In genomic region chr6:31927868-31928671, GRCh38 we compare ENCODE assay signal across 14 cellular contexts. TPM values are rescaled to one million over a fixed set of nuclear protein-coding genes. Genes with fewer than 3 reads are reported as not detected.
DNase-seq lines count a peak whose midpoint lies in the region; ATAC-seq and TF ChIP-seq lines count a peak whose summit lies in the region.
"Had no signal": no experiment of that assay in that cellular context is flagged by ENCODE, and none has a peak within 500 bp of the region (broad histone marks: within the 10 kb centered on the region; RNA-seq: fewer than 3 reads in every experiment).

No MANE protein-coding gene starts in this region.

- H3K4me3 Mint-ChIP-seq in GM23338: no peak overlapping the region
- no peak overlapping the region for H3K4me3 Mint-ChIP-seq in natural killer cell
- H3K4me3 Mint-ChIP-seq: endodermal cell; stimulated activated effector memory CD8-positive, alpha-beta T cell treated with anti-CD3 and anti-CD28 coated beads, Interleukin-12 subunit alpha, Interleukin-12 subunit beta, amount 100 ng/mL, for 72 hours had no signal

- TF ChIP-seq CTCF in GM23338 (conservative IDR thresholded peaks at IDR 0.05; ENCODE audit: low read depth in 2 of 2) (no peak), esophagus squamous epithelium (IDR thresholded peaks at IDR 0.05) (no peak), parathyroid adenoma (IDR thresholded peaks at IDR 0.05) (no peak), natural killer cell (IDR thresholded peaks at IDR 0.05) (no peak)

- H3K4me3 ChIP-seq in GM23338 (no peak overlapping the region), esophagus squamous epithelium (peak overlapping the region in 3 of 4 donors; percentile 3 to 49 (median 27)), parathyroid adenoma (ENCODE audit: low read depth, low read length) (no peak overlapping the region)
- H3K4me3 ChIP-seq: pancreas had no signal

- 0 out of 2 replicates have a peak overlapping the region, but pooled peaks have one; percentile 23 for H2AFZ ChIP-seq in GM23338
- peak overlapping the region; percentile 50 for H2AFZ ChIP-seq in parathyroid adenoma

- no peaks in the 10 kb centered on the region for H3K79me2 ChIP-seq in GM23338 (replicated peaks; ENCODE audit: insufficient read depth)
- H3K79me2 ChIP-seq in parathyroid adenoma: no peaks in the 10 kb centered on the region

- DNase-seq in GM23338 (ENCODE audit: low spot score): no peak
- no peak for DNase-seq in esophagus squamous epithelium (lab: John Stamatoyannopoulos, UW)
- DNase-seq in SW 1271 (lab: John Stamatoyannopoulos, UW): no peak
- no peak for DNase-seq in natural killer cell
- DNase-seq: activated naive CD4-positive, alpha-beta T cell treated with Interleukin-2 at 50 U/mL for 16 hours; DMS 273 treated with DMSO at 0.1 percent for 48 hours; endodermal cell; pancreas; stimulated activated CD4-positive, alpha-beta T cell treated with anti-CD3 and anti-CD28 coated beads, Interleukin-2, amount 100 ng/mL, for 48 hours; WERI-Rb-1 had no signal

- H3K4me1 Mint-ChIP-seq in GM23338: peaks cover 3% of the 10 kb centered on the region; the same call in 1 of the 3 replicates
- H3K4me1 Mint-ChIP-seq in natural killer cell: no peaks in the 10 kb centered on the region
- H3K4me1 Mint-ChIP-seq: endodermal cell; stimulated activated effector memory CD8-positive, alpha-beta T cell treated with anti-CD3 and anti-CD28 coated beads, Interleukin-12 subunit alpha, Interleukin-12 subunit beta, amount 100 ng/mL, for 72 hours had no signal

- WGBS in esophagus squamous epithelium, 2 donors: 68 to 85% methylated on average over 7 to 10 of the region's 11 CpGs

- no peak for TF ChIP-seq POLR2A in esophagus squamous epithelium (IDR thresholded peaks at IDR 0.05)

- H3K9me2 ChIP-seq in GM23338 (ENCODE audit: insufficient read depth): peaks cover 4% of the 10 kb centered on the region; the same call in 1 of the 2 replicates

- H3K27ac Mint-ChIP-seq in GM23338 (no peak overlapping the region), natural killer cell (no peak overlapping the region)
- H3K27ac Mint-ChIP-seq: endodermal cell; stimulated activated effector memory CD8-positive, alpha-beta T cell treated with anti-CD3 and anti-CD28 coated beads, Interleukin-12 subunit alpha, Interleukin-12 subunit beta, amount 100 ng/mL, for 72 hours had no signal

- H3K9me3 ChIP-seq in esophagus squamous epithelium (no peaks in the 10 kb centered on the region), parathyroid adenoma (ENCODE audit: control insufficient read depth, low read length) (no peaks in the 10 kb centered on the region)
- H3K9me3 ChIP-seq: pancreas had no signal

- H3K27me3 ChIP-seq in GM23338 (ENCODE audit: insufficient read depth) (no peaks in the 10 kb centered on the region), esophagus squamous epithelium (peaks cover 0 to 14% (median 0%) of the 10 kb centered on the region in 4 donors), parathyroid adenoma (ENCODE audit: control insufficient read depth, insufficient read depth, low read length) (no peaks in the 10 kb centered on the region)
- H3K27me3 ChIP-seq: pancreas had no signal

- no peaks in the 10 kb centered on the region for H4K20me1 ChIP-seq in GM23338 (replicated peaks; ENCODE audit: insufficient read depth)

- no peak overlapping the region for H3K27ac ChIP-seq in GM23338 (ENCODE audit: low read depth)
- H3K27ac ChIP-seq in esophagus squamous epithelium: peak overlapping the region in 1 of 4 donors; percentile 1
- H3K27ac ChIP-seq in parathyroid adenoma: no peak overlapping the region
- H3K27ac ChIP-seq: pancreas, WERI-Rb-1 had no signal

- no peaks in the 10 kb centered on the region for H3F3A ChIP-seq in GM23338 (replicated peaks; ENCODE audit: low read depth)

- no peak overlapping the region for H3K4me2 ChIP-seq in GM23338
- no peak overlapping the region for H3K4me2 ChIP-seq in parathyroid adenoma (ENCODE audit: low read length)

- no peaks in the 10 kb centered on the region for H3K36me3 Mint-ChIP-seq in GM23338 (ENCODE audit: low read depth)
- no peaks in the 10 kb centered on the region for H3K36me3 Mint-ChIP-seq in natural killer cell
- H3K36me3 Mint-ChIP-seq: stimulated activated effector memory CD8-positive, alpha-beta T cell treated with anti-CD3 and anti-CD28 coated beads, Interleukin-12 subunit alpha, Interleukin-12 subunit beta, amount 100 ng/mL, for 72 hours had no signal

- peaks cover 5% of the 10 kb centered on the region; the same call in 2 of the 3 replicates for H3K9me3 Mint-ChIP-seq in GM23338
- H3K9me3 Mint-ChIP-seq in natural killer cell: no peaks in the 10 kb centered on the region
- H3K9me3 Mint-ChIP-seq: stimulated activated effector memory CD8-positive, alpha-beta T cell treated with anti-CD3 and anti-CD28 coated beads, Interleukin-12 subunit alpha, Interleukin-12 subunit beta, amount 100 ng/mL, for 72 hours had no signal

- H3K4me1 ChIP-seq in GM23338 (ENCODE audit: insufficient read depth) (no peaks in the 10 kb centered on the region), esophagus squamous epithelium (no peaks in the 10 kb centered on the region), parathyroid adenoma (no peaks in the 10 kb centered on the region)
- H3K4me1 ChIP-seq: pancreas had no signal

- intact Hi-C loops in esophagus squamous epithelium (cut with DNase I): no loop called here
- intact Hi-C loops in natural killer cell (cut with micrococcal nuclease): no loop called here

- H3K36me3 ChIP-seq in GM23338 (ENCODE audit: insufficient read depth): no peaks in the 10 kb centered on the region
- no peaks in the 10 kb centered on the region for H3K36me3 ChIP-seq in esophagus squamous epithelium
- H3K36me3 ChIP-seq in parathyroid adenoma (ENCODE audit: control insufficient read depth, insufficient read depth, low read length): no peaks in the 10 kb centered on the region
- H3K36me3 ChIP-seq: pancreas, WERI-Rb-1 had no signal

- peaks cover 8% of the 10 kb centered on the region for H3K27me3 Mint-ChIP-seq in GM23338 (ENCODE audit: insufficient read depth, low read depth, poor library complexity)
- H3K27me3 Mint-ChIP-seq in natural killer cell (ENCODE audit: low read depth in 2 of 2): peaks cover 4 to 9% of the 10 kb centered on the region in 2 donors

- no peak overlapping the region for H3K9ac ChIP-seq in parathyroid adenoma

- ATAC-seq in GM23338 (no peak), HG02938 (IDR thresholded peaks at IDR 0.05; ENCODE audit: unreplicated experiment) (no peak), natural killer cell (no peak)
- ATAC-seq: stimulated activated effector memory CD8-positive, alpha-beta T cell treated with anti-CD3 and anti-CD28 coated beads, Interleukin-12 subunit alpha, Interleukin-12 subunit beta, amount 100 ng/mL, for 72 hours had no signal

TF ChIP-seq in GM23338, 12 proteins besides CTCF, POLR2A, EP300 and RAD21:
- TF ChIP-seq STAT1 (IDR thresholded peaks at IDR 0.05; ENCODE audit: unreplicated experiment) (no peak), REST (IDR thresholded peaks at IDR 0.05; ENCODE audit: unreplicated experiment) (no peak), POLR2AphosphoS5 (IDR thresholded peaks at IDR 0.05; ENCODE audit: low read depth) (no peak), JUNB (IDR thresholded peaks at IDR 0.05; ENCODE audit: unreplicated experiment) (no peak), ZNF114 (CRISPR knock-in tag; IDR thresholded peaks at IDR 0.05) (no peak)

RNA-seq across cellular contexts. Expression of gene C2, which starts 0.6 kb away (rescaled TPM):
- 1.7 and 2.4 TPM in 2 replicates for total RNA-seq in GM23338 (2014; rRNA removed; shearing (Covaris generic))
- polyA plus RNA-seq in GM23338 (2016; fragmentation: Nextera tagmentation; extraction: Ambion mirVana): 0.16 and 0.23 TPM in 2 replicates
- total RNA-seq in esophagus squamous epithelium: 10 to 100 TPM in 2 of 4 donors, 1 to 10 TPM in 2; 1.1 to 15.2 (median 6.4) TPM
- total RNA-seq in natural killer cell: 1 to 10 TPM in 2 of 3 donors, under 1 TPM in 1; 0.55 to 1.3 (median 1.0) TPM

RNA-seq across cellular contexts. Expression of gene CFB, which starts 17.8 kb away (rescaled TPM):
- not detected in 2 replicates for total RNA-seq in GM23338 (2014; rRNA removed; shearing (Covaris generic))
- polyA plus RNA-seq in GM23338 (2016; fragmentation: Nextera tagmentation; extraction: Ambion mirVana): 0.86 TPM in 1 of 2 replicates, not detected in the other
- total RNA-seq in esophagus squamous epithelium: 10 to 100 TPM; 10.4 to 81.1 (median 22.4) TPM
- under 1 TPM in 1 of 3 donors, not detected in 2; 0.45 TPM for total RNA-seq in natural killer cell
- total RNA-seq: activated CD8-positive, alpha-beta memory T cell treated with anti-CD3 and anti-CD28 coated beads for 36 hours had no signal

RNA-seq across cellular contexts. Expression of gene ZBTB12, which starts 26.2 kb away (rescaled TPM):
- 14.4 and 14.9 TPM in 2 replicates for total RNA-seq in GM23338 (2014; rRNA removed; shearing (Covaris generic))
- 0.18 and 0.68 TPM in 2 replicates for polyA plus RNA-seq in GM23338 (2016; fragmentation: Nextera tagmentation; extraction: Ambion mirVana)
- total RNA-seq in esophagus squamous epithelium: 1 to 10 TPM in 2 of 4 donors, under 1 TPM in 2; 0.83 to 2.8 (median 1.0) TPM
- under 1 TPM; 0.54 to 0.77 (median 0.63) TPM for total RNA-seq in natural killer cell

RNA-seq across cellular contexts. Expression of gene EHMT2, which starts 30.6 kb away (rescaled TPM):
- total RNA-seq in GM23338 (2014; rRNA removed; shearing (Covaris generic)): 184 and 193 TPM in 2 replicates
- 112 and 113 TPM in 2 replicates for polyA plus RNA-seq in GM23338 (2016; fragmentation: Nextera tagmentation; extraction: Ambion mirVana)
- 10 to 100 TPM; 23.4 to 34.5 (median 27.4) TPM for total RNA-seq in esophagus squamous epithelium
- 10 to 100 TPM; 49.3 to 56.6 (median 55.8) TPM for total RNA-seq in natural killer cell

RNA-seq across cellular contexts. Expression of gene NELFE, which starts 30.7 kb away (rescaled TPM):
- 64.0 and 69.0 TPM in 2 replicates for total RNA-seq in GM23338 (2014; rRNA removed; shearing (Covaris generic))
- polyA plus RNA-seq in GM23338 (2016; fragmentation: Nextera tagmentation; extraction: Ambion mirVana): 86.0 and 93.4 TPM in 2 replicates
- 10 to 100 TPM; 52.6 to 83.9 (median 64.4) TPM for total RNA-seq in esophagus squamous epithelium
- total RNA-seq in natural killer cell: 10 to 100 TPM; 52.6 to 62.3 (median 56.3) TPM

Comparison
In these comparisons a context has a peak if more than half of its experiments do, and no peak if none do; other contexts are left out.
1. H3K4me3 ChIP-seq: peak in esophagus squamous epithelium (3 of 4); none in GM23338 (single experiment) and parathyroid adenoma (single experiment).